In the genomic region with DNA sequence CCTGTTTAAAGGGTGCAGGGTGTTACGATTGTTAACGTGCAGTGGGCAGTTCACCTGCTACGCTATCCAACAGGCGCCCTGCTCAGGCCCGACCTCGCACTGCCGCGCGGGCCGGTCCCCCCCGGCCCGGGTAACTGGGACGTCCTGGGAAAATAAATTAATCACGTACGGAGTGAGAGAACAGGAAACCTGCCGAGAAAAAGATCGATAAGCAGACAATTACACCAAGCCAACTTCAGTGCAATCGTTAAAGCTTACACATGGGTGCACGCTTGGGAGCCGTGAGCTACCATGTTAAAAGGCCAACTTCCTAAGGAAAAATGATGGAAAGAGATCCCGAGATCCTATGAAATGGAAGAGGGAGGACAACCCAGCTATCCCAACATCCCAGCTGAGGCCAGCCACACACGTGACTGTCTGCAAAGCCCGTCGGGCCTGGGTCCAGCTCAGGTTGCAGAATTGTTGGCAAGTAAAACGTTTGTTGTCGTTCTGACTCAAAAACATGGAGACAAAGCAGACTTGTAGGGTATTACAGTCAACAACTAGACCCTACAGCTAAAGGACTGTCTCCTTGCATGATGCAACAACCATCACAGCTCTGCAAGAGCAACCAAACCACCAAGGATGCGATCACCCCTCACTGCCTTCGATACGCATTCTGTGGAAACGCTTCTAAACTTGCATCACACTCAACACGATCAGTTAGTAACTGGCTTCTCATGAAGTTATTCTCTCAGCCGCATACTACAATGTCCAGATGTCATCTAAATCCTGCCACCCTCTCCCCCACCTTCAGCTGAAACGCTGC, we compare ENCODE assay signal across 8 cellular contexts. TPM values are rescaled to one million over a fixed set of nuclear protein-coding genes. Genes with fewer than 3 reads are reported as not detected.
DNase-seq lines count a peak whose midpoint lies in the region; ATAC-seq lines count a peak whose summit lies in the region.

No MANE protein-coding gene starts in this region.

- peaks cover 9% of the 10 kb centered on the region for H3K27me3 Mint-ChIP-seq in central memory CD8-positive, alpha-beta T cell
- peaks cover 5 to 7% (median 7%) of the 10 kb centered on the region in 3 donors for H3K27me3 Mint-ChIP-seq in naive B cell

- peak overlapping the region; percentile 91 for H3K27ac Mint-ChIP-seq in central memory CD8-positive, alpha-beta T cell (ENCODE audit: low read depth)
- H3K27ac Mint-ChIP-seq in naive B cell, result peak overlapping the region in 5 of 6 donors; percentile 86 to 95 (median 90)

- in situ Hi-C loops in GM23248 (cut with MboI), result no loop called here

- peak overlapping the region; percentile 95 for H2AFZ ChIP-seq in GM23248

- peak overlapping the region; percentile 89 for H3K4me2 ChIP-seq in GM23248 (ENCODE audit: unreplicated experiment)

- peak overlapping the region; percentile 84 for H3K27ac ChIP-seq in GM23248

- peaks cover 9% of the 10 kb centered on the region for H3K36me3 Mint-ChIP-seq in central memory CD8-positive, alpha-beta T cell (ENCODE audit: insufficient read depth)
- no peaks in the 10 kb centered on the region for H3K36me3 Mint-ChIP-seq in naive B cell

- DNase-seq in GM23248 (no peak), NCI-H2227 (lab: John Stamatoyannopoulos, UW; ENCODE audit: unreplicated experiment) (peak; percentile 23), naive B cell (no peak), Ammon's horn (ENCODE audit: low spot score) (no peak)
- no peak for DNase-seq in central memory CD8-positive, alpha-beta T cell (ENCODE audit: low spot score in 2 of 2)
- no peak for DNase-seq in stimulated activated CD4-positive, alpha-beta T cell treated with anti-CD3 and anti-CD28 coated beads, Interleukin-15, amount 100 ng/mL, for 24 hours

- peak overlapping the region; percentile 90 for H3K9ac ChIP-seq in GM23248

- H3K9me3 ChIP-seq in GM23248 (ENCODE audit: low read depth), result no peaks in the 10 kb centered on the region

- H3K4me1 Mint-ChIP-seq in central memory CD8-positive, alpha-beta T cell, result peaks cover 32% of the 10 kb centered on the region
- peaks cover 26 to 38% (median 32%) of the 10 kb centered on the region in 3 donors for H3K4me1 Mint-ChIP-seq in naive B cell

- peaks cover 7% of the 10 kb centered on the region; the same call in 1 of the 2 replicates for H3K4me1 ChIP-seq in GM23248 (ENCODE audit: insufficient read depth)

- no peaks in the 10 kb centered on the region for H3K36me3 ChIP-seq in GM23248 (ENCODE audit: low read depth)

- no peaks in the 10 kb centered on the region for H4K20me1 ChIP-seq in GM23248 (ENCODE audit: insufficient read depth)

- 69 to 70% methylated on average over 33 of the region's 33 CpGs for WGBS in GM23248 (ENCODE audit: low coverage in 1 of 2, low lambda C conversion rate in 2 of 2, missing lambda C conversion rate in 2 of 2), 2 experiments

- H3K4me3 Mint-ChIP-seq in central memory CD8-positive, alpha-beta T cell, result peak overlapping the region; percentile 91
- H3K4me3 Mint-ChIP-seq in naive B cell, result peak overlapping the region; percentile 90 to 98 (median 95)

- H3K27me3 ChIP-seq in GM23248 (replicated peaks; ENCODE audit: insufficient read depth), result peaks cover under 1% of the 10 kb centered on the region; the same call in 1 of the 2 replicates

- peaks cover 9% of the 10 kb centered on the region for H3F3A ChIP-seq in GM23248 (ENCODE audit: insufficient read depth)

- no peak for ATAC-seq in central memory CD8-positive, alpha-beta T cell (replicated peaks; ENCODE audit: extremely low read depth, poor library complexity, severe bottlenecking)
- ATAC-seq in naive B cell (ENCODE audit: low read depth in 2 of 2) (no peak), HG03442 (IDR thresholded peaks at IDR 0.05; ENCODE audit: unreplicated experiment) (no peak), HG03139 (IDR thresholded peaks at IDR 0.05; ENCODE audit: unreplicated experiment) (no peak)

- H3K9me2 ChIP-seq in GM23248 (ENCODE audit: insufficient read depth), result no peaks in the 10 kb centered on the region

- H3K9me3 Mint-ChIP-seq in central memory CD8-positive, alpha-beta T cell, result no peaks in the 10 kb centered on the region
- no peaks in the 10 kb centered on the region for H3K9me3 Mint-ChIP-seq in naive B cell

- peak overlapping the region; percentile 80 for H3K4me3 ChIP-seq in GM23248

- peaks cover 35% of the 10 kb centered on the region for H3K79me2 ChIP-seq in GM23248 (ENCODE audit: insufficient read depth)

RNA-seq across cellular contexts. Expression of a gene that starts 0.7 kb away (rescaled TPM):
- total RNA-seq in GM23248 (2014; rRNA removed; shearing (Covaris generic)), result 12.0 TPM in 2 replicates
- polyA plus RNA-seq in GM23248 (2016; fragmentation: Nextera tagmentation; extraction: Ambion mirVana) (12.2 and 13.1 TPM in 2 replicates), naive B cell (ENCODE audit: low read depth in 6 of 6) (10 to 100 TPM; 13.3 to 24.4 (median 16.5) TPM)
